In genomic region chr1:94783342-94784264, GRCh38 we compare ENCODE assay signal across 8 cellular contexts. TPM values are rescaled to one million over a fixed set of nuclear protein-coding genes. Genes with fewer than 3 reads are reported as not detected.
DNase-seq lines count a peak whose midpoint lies in the region; ATAC-seq and TF ChIP-seq lines count a peak whose summit lies in the region.

No MANE protein-coding gene starts in this region.

- H3K4me3 ChIP-seq in suprapubic skin: no peak overlapping the region

- 68% methylated on average over 15 of the region's 16 CpGs for WGBS in suprapubic skin

- TF ChIP-seq EP300 in suprapubic skin (IDR thresholded peaks at IDR 0.05): no peak

- ATAC-seq in left lobe of liver: peak; percentile 57
- ATAC-seq in HG03520 (IDR thresholded peaks at IDR 0.05; ENCODE audit: unreplicated experiment): no peak

- no peaks in the 10 kb centered on the region for H3K36me3 ChIP-seq in suprapubic skin

- no peak for TF ChIP-seq CTCF in suprapubic skin (IDR thresholded peaks at IDR 0.05)

- DNase-seq in LHCN-M2 (ENCODE audit: low read depth) (peak; percentile 84), cerebellar cortex (ENCODE audit: low spot score) (peak; percentile 15), left lobe of liver (ENCODE audit: low spot score) (no peak), suprapubic skin (ENCODE audit: low spot score in 2 of 2) (peak; percentile 80 to 91), ecto neural progenitor cell (ENCODE audit: low spot score) (no peak), MV-4-11 (lab: John Stamatoyannopoulos, UW) (no peak)
- no peak for DNase-seq in activated effector memory CD4-positive, alpha-beta T cell treated with anti-CD3 and anti-CD28 coated beads, Interleukin-2, amount 50 U/mL, for 16 hours

- H3K9me3 ChIP-seq in suprapubic skin: no peaks in the 10 kb centered on the region

- no peak for TF ChIP-seq POLR2A in suprapubic skin (IDR thresholded peaks at IDR 0.05)

- H3K27ac ChIP-seq in suprapubic skin: peak overlapping the region; percentile 66

- H3K4me1 ChIP-seq in suprapubic skin: peaks cover 9% of the 10 kb centered on the region

- H3K27me3 ChIP-seq in suprapubic skin: no peaks in the 10 kb centered on the region

RNA-seq across cellular contexts. Expression of gene SLC44A3, which starts 36.6 kb away (rescaled TPM):
- total RNA-seq in LHCN-M2 (2014; rRNA removed) (1.2 and 1.5 TPM in 2 replicates), left lobe of liver (3.1 TPM), suprapubic skin (10 to 100 TPM in 2 of 4 donors, 1 to 10 TPM in 2; 7.6 to 15.5 (median 10.0) TPM)
- polyA plus RNA-seq in LHCN-M2 (2012): 1.2 TPM

Comparison
In these comparisons a context has a peak if more than half of its experiments do, and no peak if none do; other contexts are left out.
1. DNase-seq: peak in LHCN-M2 (single experiment), cerebellar cortex (single experiment) and suprapubic skin (2 of 2); none in left lobe of liver (single experiment), ecto neural progenitor cell (single experiment), MV-4-11 (single experiment) and activated effector memory CD4-positive, alpha-beta T cell treated with anti-CD3 and anti-CD28 coated beads, Interleukin-2, amount 50 U/mL, for 16 hours (single experiment).